ENCODE assay signal across 9 cellular contexts in the genomic region with DNA sequence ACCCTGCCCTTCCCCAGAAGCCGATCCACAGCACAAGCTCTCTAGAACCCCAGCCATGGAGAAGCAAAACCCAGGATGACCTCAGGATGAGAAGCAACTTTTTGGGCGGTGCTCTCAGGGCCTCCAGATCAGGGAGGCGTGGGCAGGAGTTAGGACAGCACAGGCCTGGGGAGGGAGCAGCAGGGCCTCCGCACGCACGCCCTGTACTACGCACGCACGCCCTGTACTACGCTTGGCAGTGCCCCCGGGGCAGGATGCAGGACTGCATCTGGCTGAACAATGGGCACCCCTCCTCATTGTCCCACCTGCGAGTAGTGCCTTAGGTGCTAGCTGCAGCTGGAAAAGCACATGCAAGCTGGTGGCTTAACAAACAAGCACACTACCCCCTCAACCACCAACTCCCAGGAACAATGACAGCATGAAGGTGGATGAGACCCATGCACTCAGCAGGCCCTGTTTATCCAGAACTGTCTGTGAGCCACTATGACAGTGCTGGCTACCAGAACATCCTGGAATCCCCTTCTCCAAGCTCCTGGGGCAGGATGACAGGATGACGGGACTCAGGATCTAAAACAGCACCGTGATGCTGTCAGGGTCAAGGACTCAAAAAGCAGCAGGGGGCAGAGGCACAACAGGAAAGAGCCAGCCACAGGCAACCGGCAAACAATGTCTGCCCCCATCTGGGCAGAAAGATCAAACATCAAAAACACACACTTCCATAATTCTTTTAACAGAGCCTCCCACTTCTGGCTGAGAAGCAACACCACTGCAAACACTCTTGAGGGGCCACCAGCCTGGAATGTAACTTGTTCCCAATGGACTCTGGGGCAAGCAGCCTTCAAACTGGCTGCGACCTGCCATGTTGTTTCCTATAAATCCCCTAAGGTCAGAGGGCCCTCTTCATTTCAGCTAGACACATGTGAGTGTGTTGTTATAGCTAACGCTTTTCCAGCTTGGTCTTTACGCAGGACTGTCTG. TPM values are rescaled to one million over a fixed set of nuclear protein-coding genes. Genes with fewer than 3 reads are reported as not detected.
DNase-seq lines count a peak whose midpoint lies in the region; ATAC-seq and TF ChIP-seq lines count a peak whose summit lies in the region.
"Had no signal": no experiment of that assay in that cellular context is flagged by ENCODE, and none has a peak within 500 bp of the region (broad histone marks: within the 10 kb centered on the region; RNA-seq: fewer than 3 reads in every experiment).

No MANE protein-coding gene starts in this region.

- TF ChIP-seq RAD21 in neural cell (conservative IDR thresholded peaks at IDR 0.05) = no peak

- H3K36me3 ChIP-seq in Loucy (ENCODE audit: insufficient read depth, low read length) = no peaks in the 10 kb centered on the region
- no peaks in the 10 kb centered on the region for H3K36me3 ChIP-seq in neural cell (ENCODE audit: insufficient read depth, low read length)

- H3K27me3 Mint-ChIP-seq in brain = peaks cover 4% of the 10 kb centered on the region
- H3K27me3 Mint-ChIP-seq in activated T-cell treated with anti-CD3 and anti-CD28 coated beads, Interleukin-2, amount 50 U/mL, for 24 hours = peaks cover 5% of the 10 kb centered on the region

- H3K27ac ChIP-seq in neural cell (ENCODE audit: low read length) = no peak overlapping the region
- H3K27ac ChIP-seq: epithelial cell of prostate had no signal

- no peaks in the 10 kb centered on the region for H3F3A ChIP-seq in Loucy (ENCODE audit: low read depth)
- no peaks in the 10 kb centered on the region for H3F3A ChIP-seq in neural cell (ENCODE audit: insufficient read depth, low read length, poor library complexity, severe bottlenecking)

- peak overlapping the region in 2 of 5 experiments; percentile 20 to 90 for H3K27ac Mint-ChIP-seq in brain
- no peak overlapping the region for H3K27ac Mint-ChIP-seq in activated T-cell treated with anti-CD3 and anti-CD28 coated beads, Interleukin-2, amount 50 U/mL, for 24 hours

- ATAC-seq in GM21529 (IDR thresholded peaks at IDR 0.05; ENCODE audit: unreplicated experiment) = no peak

- H3K9me3 Mint-ChIP-seq in brain = peaks cover 0 to 4% (median 2%) of the 10 kb centered on the region in 5 experiments
- H3K9me3 Mint-ChIP-seq in activated T-cell treated with anti-CD3 and anti-CD28 coated beads, Interleukin-2, amount 50 U/mL, for 24 hours = no peaks in the 10 kb centered on the region

- H2AFZ ChIP-seq in Loucy (ENCODE audit: low read length) = peak overlapping the region; percentile 88
- H2AFZ ChIP-seq in neural cell (ENCODE audit: low read depth, low read length) = no peak overlapping the region

- H3K4me3 Mint-ChIP-seq in brain = no peak overlapping the region
- no peak overlapping the region for H3K4me3 Mint-ChIP-seq in activated T-cell treated with anti-CD3 and anti-CD28 coated beads, Interleukin-2, amount 50 U/mL, for 24 hours

- H3K4me2 ChIP-seq in Loucy (ENCODE audit: low read depth, low read length, poor library complexity, severe bottlenecking) (peak overlapping the region; percentile 22), neural cell (ENCODE audit: low read length) (no peak overlapping the region)

- H3K9ac ChIP-seq in Loucy (ENCODE audit: low read depth, low read length, poor library complexity, severe bottlenecking) = peak overlapping the region; percentile 35
- H3K9ac ChIP-seq in neural cell (ENCODE audit: low read length) = no peak overlapping the region

- H3K4me1 Mint-ChIP-seq in brain = peaks cover 30% of the 10 kb centered on the region
- H3K4me1 Mint-ChIP-seq in activated T-cell treated with anti-CD3 and anti-CD28 coated beads, Interleukin-2, amount 50 U/mL, for 24 hours (ENCODE audit: low read depth) = peaks cover 3% of the 10 kb centered on the region

- peak; percentile 69 for TF ChIP-seq CTCF in Loucy (conservative IDR thresholded peaks at IDR 0.05; ENCODE audit: low read length)
- TF ChIP-seq CTCF in brain (conservative IDR thresholded peaks at IDR 0.05) = peak; percentile 40 to 46
- TF ChIP-seq CTCF in neural cell (IDR thresholded peaks at IDR 0.05; ENCODE audit: poor library complexity, severe bottlenecking) = peak; percentile 33

- H3K79me2 ChIP-seq in Loucy (ENCODE audit: insufficient read depth, low read length) (no peaks in the 10 kb centered on the region), neural cell (replicated peaks; ENCODE audit: insufficient read depth, low read length) (no peaks in the 10 kb centered on the region)

- H3K27me3 ChIP-seq in Loucy (ENCODE audit: insufficient read depth, low read length, poor library complexity, severe bottlenecking) (no peaks in the 10 kb centered on the region), neural cell (ENCODE audit: insufficient read depth, low read depth, low read length) (no peaks in the 10 kb centered on the region)

- H3K9me3 ChIP-seq in Loucy (ENCODE audit: insufficient read depth, low read depth, low read length) (no peaks in the 10 kb centered on the region), neural cell (ENCODE audit: low read length) (no peaks in the 10 kb centered on the region)

- H3K9me2 ChIP-seq in Loucy (replicated peaks; ENCODE audit: low read depth, low read length) (no peaks in the 10 kb centered on the region), neural cell (ENCODE audit: insufficient read depth, low read length) (no peaks in the 10 kb centered on the region)

- peaks cover 10% of the 10 kb centered on the region for H3K4me1 ChIP-seq in Loucy (ENCODE audit: insufficient read depth, low read length, poor library complexity, severe bottlenecking)

- no peak for TF ChIP-seq EP300 in neural cell (conservative IDR thresholded peaks at IDR 0.05; ENCODE audit: poor library complexity, severe bottlenecking)

- H4K20me1 ChIP-seq in Loucy (ENCODE audit: insufficient read depth, low read length, poor library complexity, severe bottlenecking) = no peaks in the 10 kb centered on the region
- H4K20me1 ChIP-seq in neural cell (ENCODE audit: insufficient read depth) = no peaks in the 10 kb centered on the region

- H3K4me3 ChIP-seq in Loucy (ENCODE audit: low read length, poor library complexity, severe bottlenecking) (no peak overlapping the region), neural cell (ENCODE audit: low read length) (no peak overlapping the region)

- no peaks in the 10 kb centered on the region for H3K36me3 Mint-ChIP-seq in brain
- H3K36me3 Mint-ChIP-seq in activated T-cell treated with anti-CD3 and anti-CD28 coated beads, Interleukin-2, amount 50 U/mL, for 24 hours (ENCODE audit: low read depth) = no peaks in the 10 kb centered on the region

- DNase-seq in EL (peak; percentile 43), cerebellum (ENCODE audit: low spot score) (no peak), NCI-H2107 (lab: John Stamatoyannopoulos, UW) (no peak)
- no peak for DNase-seq in activated T-cell treated with anti-CD3 and anti-CD28 coated beads, Interleukin-2, amount 50 U/mL, for 24 hours

TF ChIP-seq in neural cell, 6 proteins besides CTCF, POLR2A, EP300 and RAD21:
- TF ChIP-seq, protein P1, sequence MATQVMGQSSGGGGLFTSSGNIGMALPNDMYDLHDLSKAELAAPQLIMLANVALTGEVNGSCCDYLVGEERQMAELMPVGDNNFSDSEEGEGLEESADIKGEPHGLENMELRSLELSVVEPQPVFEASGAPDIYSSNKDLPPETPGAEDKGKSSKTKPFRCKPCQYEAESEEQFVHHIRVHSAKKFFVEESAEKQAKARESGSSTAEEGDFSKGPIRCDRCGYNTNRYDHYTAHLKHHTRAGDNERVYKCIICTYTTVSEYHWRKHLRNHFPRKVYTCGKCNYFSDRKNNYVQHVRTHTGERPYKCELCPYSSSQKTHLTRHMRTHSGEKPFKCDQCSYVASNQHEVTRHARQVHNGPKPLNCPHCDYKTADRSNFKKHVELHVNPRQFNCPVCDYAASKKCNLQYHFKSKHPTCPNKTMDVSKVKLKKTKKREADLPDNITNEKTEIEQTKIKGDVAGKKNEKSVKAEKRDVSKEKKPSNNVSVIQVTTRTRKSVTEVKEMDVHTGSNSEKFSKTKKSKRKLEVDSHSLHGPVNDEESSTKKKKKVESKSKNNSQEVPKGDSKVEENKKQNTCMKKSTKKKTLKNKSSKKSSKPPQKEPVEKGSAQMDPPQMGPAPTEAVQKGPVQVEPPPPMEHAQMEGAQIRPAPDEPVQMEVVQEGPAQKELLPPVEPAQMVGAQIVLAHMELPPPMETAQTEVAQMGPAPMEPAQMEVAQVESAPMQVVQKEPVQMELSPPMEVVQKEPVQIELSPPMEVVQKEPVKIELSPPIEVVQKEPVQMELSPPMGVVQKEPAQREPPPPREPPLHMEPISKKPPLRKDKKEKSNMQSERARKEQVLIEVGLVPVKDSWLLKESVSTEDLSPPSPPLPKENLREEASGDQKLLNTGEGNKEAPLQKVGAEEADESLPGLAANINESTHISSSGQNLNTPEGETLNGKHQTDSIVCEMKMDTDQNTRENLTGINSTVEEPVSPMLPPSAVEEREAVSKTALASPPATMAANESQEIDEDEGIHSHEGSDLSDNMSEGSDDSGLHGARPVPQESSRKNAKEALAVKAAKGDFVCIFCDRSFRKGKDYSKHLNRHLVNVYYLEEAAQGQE (IDR thresholded peaks at IDR 0.05; ENCODE audit: borderline replicate concordance) = no peak
- TF ChIP-seq TAF1 (IDR thresholded peaks at IDR 0.05; ENCODE audit: low read depth) (no peak), POLR2AphosphoS5 (IDR thresholded peaks at IDR 0.05) (no peak), MXI1 (conservative IDR thresholded peaks at IDR 0.05; ENCODE audit: poor library complexity, severe bottlenecking) (no peak), EZH2 (IDR thresholded peaks at IDR 0.05; ENCODE audit: borderline replicate concordance, insufficient read depth, low read length, poor library complexity, severe bottlenecking) (no peak), SMC3 (conservative IDR thresholded peaks at IDR 0.05; ENCODE audit: poor library complexity) (no peak)

RNA-seq across cellular contexts. Expression of gene PODXL, which starts 11.7 kb away (rescaled TPM):
- polyA plus RNA-seq in brain (ENCODE audit: insufficient read depth, low read depth, low replicate concordance) (39.8 TPM), neural cell (4.5 and 6.1 TPM in 2 replicates)
- 6.6 and 9.8 TPM in 2 replicates for polyA minus RNA-seq in neural cell
- 17.1 TPM for total RNA-seq in cerebellum
